Comparison of ENCODE assay signal across 1 cellular context in genomic region chr16:28200661-28201060, GRCh38.
TF ChIP-seq lines count a peak whose summit lies in the region.

No MANE protein-coding gene starts in this region.

TF ChIP-seq in WTC11, 78 proteins besides CTCF, POLR2A, EP300 and RAD21 (continued from another document):
- TF ChIP-seq, protein P1, sequence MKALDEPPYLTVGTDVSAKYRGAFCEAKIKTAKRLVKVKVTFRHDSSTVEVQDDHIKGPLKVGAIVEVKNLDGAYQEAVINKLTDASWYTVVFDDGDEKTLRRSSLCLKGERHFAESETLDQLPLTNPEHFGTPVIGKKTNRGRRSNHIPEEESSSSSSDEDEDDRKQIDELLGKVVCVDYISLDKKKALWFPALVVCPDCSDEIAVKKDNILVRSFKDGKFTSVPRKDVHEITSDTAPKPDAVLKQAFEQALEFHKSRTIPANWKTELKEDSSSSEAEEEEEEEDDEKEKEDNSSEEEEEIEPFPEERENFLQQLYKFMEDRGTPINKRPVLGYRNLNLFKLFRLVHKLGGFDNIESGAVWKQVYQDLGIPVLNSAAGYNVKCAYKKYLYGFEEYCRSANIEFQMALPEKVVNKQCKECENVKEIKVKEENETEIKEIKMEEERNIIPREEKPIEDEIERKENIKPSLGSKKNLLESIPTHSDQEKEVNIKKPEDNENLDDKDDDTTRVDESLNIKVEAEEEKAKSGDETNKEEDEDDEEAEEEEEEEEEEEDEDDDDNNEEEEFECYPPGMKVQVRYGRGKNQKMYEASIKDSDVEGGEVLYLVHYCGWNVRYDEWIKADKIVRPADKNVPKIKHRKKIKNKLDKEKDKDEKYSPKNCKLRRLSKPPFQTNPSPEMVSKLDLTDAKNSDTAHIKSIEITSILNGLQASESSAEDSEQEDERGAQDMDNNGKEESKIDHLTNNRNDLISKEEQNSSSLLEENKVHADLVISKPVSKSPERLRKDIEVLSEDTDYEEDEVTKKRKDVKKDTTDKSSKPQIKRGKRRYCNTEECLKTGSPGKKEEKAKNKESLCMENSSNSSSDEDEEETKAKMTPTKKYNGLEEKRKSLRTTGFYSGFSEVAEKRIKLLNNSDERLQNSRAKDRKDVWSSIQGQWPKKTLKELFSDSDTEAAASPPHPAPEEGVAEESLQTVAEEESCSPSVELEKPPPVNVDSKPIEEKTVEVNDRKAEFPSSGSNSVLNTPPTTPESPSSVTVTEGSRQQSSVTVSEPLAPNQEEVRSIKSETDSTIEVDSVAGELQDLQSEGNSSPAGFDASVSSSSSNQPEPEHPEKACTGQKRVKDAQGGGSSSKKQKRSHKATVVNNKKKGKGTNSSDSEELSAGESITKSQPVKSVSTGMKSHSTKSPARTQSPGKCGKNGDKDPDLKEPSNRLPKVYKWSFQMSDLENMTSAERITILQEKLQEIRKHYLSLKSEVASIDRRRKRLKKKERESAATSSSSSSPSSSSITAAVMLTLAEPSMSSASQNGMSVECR (CRISPR knock-in tag; IDR thresholded peaks at IDR 0.05; ENCODE audit: borderline replicate concordance), result no peak
- TF ChIP-seq NR1H2 (CRISPR knock-in tag; IDR thresholded peaks at IDR 0.05) (no peak), ZNF138 (CRISPR knock-in tag; conservative IDR thresholded peaks at IDR 0.05) (no peak), RORB (CRISPR knock-in tag; IDR thresholded peaks at IDR 0.05) (no peak), FOXK1 (CRISPR knock-in tag; IDR thresholded peaks at IDR 0.05) (no peak), OVOL2 (CRISPR knock-in tag; IDR thresholded peaks at IDR 0.05; ENCODE audit: borderline replicate concordance) (no peak), PRRX2 (CRISPR knock-in tag; IDR thresholded peaks at IDR 0.05) (no peak), TP53 (CRISPR knock-in tag; IDR thresholded peaks at IDR 0.05) (no peak), NR3C1 (CRISPR knock-in tag; conservative IDR thresholded peaks at IDR 0.05; ENCODE audit: low read depth) (no peak), ELF4 (CRISPR knock-in tag; IDR thresholded peaks at IDR 0.05; ENCODE audit: low read depth) (no peak), MXD4 (CRISPR knock-in tag; IDR thresholded peaks at IDR 0.05; ENCODE audit: borderline replicate concordance) (no peak), FOXP4 (CRISPR knock-in tag; IDR thresholded peaks at IDR 0.05) (no peak)
- TF ChIP-seq, protein P2, sequence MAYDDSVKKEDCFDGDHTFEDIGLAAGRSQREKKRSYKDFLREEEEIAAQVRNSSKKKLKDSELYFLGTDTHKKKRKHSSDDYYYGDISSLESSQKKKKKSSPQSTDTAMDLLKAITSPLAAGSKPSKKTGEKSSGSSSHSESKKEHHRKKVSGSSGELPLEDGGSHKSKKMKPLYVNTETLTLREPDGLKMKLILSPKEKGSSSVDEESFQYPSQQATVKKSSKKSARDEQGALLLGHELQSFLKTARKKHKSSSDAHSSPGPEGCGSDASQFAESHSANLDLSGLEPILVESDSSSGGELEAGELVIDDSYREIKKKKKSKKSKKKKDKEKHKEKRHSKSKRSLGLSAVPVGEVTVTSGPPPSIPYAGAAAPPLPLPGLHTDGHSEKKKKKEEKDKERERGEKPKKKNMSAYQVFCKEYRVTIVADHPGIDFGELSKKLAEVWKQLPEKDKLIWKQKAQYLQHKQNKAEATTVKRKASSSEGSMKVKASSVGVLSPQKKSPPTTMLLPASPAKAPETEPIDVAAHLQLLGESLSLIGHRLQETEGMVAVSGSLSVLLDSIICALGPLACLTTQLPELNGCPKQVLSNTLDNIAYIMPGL (CRISPR knock-in tag; IDR thresholded peaks at IDR 0.05), result no peak
